1 cellular context compared by ENCODE assay signal in genomic region chr1:158071106-158071505, GRCh38.
TF ChIP-seq lines count a peak whose summit lies in the region.

No MANE protein-coding gene starts in this region.

TF ChIP-seq in WTC11, 78 proteins besides CTCF, POLR2A, EP300 and RAD21 (continued from another document):
- TF ChIP-seq USF2 (CRISPR knock-in tag; IDR thresholded peaks at IDR 0.05) (no peak), ZNF281 (CRISPR knock-in tag; IDR thresholded peaks at IDR 0.05) (no peak), NFYB (CRISPR knock-in tag; conservative IDR thresholded peaks at IDR 0.05; ENCODE audit: low read depth) (no peak), OVOL2 (CRISPR knock-in tag; IDR thresholded peaks at IDR 0.05; ENCODE audit: borderline replicate concordance) (no peak), ATF6 (CRISPR knock-in tag; IDR thresholded peaks at IDR 0.05) (no peak), GRHL2 (CRISPR knock-in tag; IDR thresholded peaks at IDR 0.05; ENCODE audit: insufficient replicate concordance, severe bottlenecking) (no peak), ZMAT4 (CRISPR knock-in tag; IDR thresholded peaks at IDR 0.05) (no peak)
